Comparison of ENCODE assay signal across 1 cellular context in the genomic region with DNA sequence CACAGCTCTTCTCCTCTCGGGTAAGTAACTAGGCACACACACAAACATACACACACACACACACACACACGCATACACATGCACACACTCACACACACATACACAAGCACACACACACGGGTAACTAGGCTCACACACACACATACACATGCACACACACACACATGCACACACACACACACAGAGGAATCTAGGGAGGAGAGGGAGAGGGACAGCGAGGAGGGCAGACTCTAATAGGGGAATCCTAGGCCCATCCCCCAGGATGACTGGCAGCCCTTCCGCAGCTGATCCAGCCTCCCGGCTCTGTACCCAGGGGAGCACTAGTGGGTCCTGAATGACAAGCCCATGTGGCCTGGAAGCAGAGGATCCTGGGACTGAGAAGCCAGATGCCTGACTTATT.
TF ChIP-seq lines count a peak whose summit lies in the region.

No MANE protein-coding gene starts in this region.

TF ChIP-seq in GM23338, 12 proteins besides CTCF, POLR2A, EP300 and RAD21:
- TF ChIP-seq EZH2phosphoT487 (IDR thresholded peaks at IDR 0.05; ENCODE audit: unreplicated experiment) = no peak
- TF ChIP-seq NANOG (IDR thresholded peaks at IDR 0.05; ENCODE audit: borderline replicate concordance) = no peak
- no peak for TF ChIP-seq STAT1 (IDR thresholded peaks at IDR 0.05; ENCODE audit: unreplicated experiment)
- TF ChIP-seq JUNB (IDR thresholded peaks at IDR 0.05; ENCODE audit: unreplicated experiment) = no peak
- no peak for TF ChIP-seq CREB1 (CRISPR knock-in tag; IDR thresholded peaks at IDR 0.05; ENCODE audit: low read depth)
- TF ChIP-seq, protein P1, sequence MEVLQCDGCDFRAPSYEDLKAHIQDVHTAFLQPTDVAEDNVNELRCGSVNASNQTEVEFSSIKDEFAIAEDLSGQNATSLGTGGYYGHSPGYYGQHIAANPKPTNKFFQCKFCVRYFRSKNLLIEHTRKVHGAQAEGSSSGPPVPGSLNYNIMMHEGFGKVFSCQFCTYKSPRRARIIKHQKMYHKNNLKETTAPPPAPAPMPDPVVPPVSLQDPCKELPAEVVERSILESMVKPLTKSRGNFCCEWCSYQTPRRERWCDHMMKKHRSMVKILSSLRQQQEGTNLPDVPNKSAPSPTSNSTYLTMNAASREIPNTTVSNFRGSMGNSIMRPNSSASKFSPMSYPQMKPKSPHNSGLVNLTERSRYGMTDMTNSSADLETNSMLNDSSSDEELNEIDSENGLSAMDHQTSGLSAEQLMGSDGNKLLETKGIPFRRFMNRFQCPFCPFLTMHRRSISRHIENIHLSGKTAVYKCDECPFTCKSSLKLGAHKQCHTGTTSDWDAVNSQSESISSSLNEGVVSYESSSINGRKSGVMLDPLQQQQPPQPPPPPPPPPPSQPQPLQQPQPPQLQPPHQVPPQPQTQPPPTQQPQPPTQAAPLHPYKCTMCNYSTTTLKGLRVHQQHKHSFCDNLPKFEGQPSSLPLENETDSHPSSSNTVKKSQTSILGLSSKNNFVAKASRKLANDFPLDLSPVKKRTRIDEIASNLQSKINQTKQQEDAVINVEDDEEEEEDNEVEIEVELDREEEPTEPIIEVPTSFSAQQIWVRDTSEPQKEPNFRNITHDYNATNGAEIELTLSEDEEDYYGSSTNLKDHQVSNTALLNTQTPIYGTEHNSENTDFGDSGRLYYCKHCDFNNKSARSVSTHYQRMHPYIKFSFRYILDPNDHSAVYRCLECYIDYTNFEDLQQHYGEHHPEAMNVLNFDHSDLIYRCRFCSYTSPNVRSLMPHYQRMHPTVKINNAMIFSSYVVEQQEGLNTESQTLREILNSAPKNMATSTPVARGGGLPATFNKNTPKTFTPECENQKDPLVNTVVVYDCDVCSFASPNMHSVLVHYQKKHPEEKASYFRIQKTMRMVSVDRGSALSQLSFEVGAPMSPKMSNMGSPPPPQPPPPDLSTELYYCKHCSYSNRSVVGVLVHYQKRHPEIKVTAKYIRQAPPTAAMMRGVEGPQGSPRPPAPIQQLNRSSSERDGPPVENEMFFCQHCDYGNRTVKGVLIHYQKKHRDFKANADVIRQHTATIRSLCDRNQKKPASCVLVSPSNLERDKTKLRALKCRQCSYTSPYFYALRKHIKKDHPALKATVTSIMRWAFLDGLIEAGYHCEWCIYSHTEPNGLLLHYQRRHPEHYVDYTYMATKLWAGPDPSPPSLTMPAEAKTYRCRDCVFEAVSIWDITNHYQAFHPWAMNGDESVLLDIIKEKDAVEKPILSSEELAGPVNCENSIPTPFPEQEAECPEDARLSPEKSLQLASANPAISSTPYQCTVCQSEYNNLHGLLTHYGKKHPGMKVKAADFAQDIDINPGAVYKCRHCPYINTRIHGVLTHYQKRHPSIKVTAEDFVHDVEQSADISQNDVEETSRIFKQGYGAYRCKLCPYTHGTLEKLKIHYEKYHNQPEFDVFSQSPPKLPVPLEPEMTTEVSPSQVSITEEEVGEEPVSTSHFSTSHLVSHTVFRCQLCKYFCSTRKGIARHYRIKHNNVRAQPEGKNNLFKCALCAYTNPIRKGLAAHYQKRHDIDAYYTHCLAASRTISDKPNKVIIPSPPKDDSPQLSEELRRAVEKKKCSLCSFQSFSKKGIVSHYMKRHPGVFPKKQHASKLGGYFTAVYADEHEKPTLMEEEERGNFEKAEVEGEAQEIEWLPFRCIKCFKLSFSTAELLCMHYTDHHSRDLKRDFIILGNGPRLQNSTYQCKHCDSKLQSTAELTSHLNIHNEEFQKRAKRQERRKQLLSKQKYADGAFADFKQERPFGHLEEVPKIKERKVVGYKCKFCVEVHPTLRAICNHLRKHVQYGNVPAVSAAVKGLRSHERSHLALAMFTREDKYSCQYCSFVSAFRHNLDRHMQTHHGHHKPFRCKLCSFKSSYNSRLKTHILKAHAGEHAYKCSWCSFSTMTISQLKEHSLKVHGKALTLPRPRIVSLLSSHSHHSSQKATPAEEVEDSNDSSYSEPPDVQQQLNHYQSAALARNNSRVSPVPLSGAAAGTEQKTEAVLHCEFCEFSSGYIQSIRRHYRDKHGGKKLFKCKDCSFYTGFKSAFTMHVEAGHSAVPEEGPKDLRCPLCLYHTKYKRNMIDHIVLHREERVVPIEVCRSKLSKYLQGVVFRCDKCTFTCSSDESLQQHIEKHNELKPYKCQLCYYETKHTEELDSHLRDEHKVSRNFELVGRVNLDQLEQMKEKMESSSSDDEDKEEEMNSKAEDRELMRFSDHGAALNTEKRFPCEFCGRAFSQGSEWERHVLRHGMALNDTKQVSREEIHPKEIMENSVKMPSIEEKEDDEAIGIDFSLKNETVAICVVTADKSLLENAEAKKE (CRISPR knock-in tag; IDR thresholded peaks at IDR 0.05) = no peak
- TF ChIP-seq, protein P2, sequence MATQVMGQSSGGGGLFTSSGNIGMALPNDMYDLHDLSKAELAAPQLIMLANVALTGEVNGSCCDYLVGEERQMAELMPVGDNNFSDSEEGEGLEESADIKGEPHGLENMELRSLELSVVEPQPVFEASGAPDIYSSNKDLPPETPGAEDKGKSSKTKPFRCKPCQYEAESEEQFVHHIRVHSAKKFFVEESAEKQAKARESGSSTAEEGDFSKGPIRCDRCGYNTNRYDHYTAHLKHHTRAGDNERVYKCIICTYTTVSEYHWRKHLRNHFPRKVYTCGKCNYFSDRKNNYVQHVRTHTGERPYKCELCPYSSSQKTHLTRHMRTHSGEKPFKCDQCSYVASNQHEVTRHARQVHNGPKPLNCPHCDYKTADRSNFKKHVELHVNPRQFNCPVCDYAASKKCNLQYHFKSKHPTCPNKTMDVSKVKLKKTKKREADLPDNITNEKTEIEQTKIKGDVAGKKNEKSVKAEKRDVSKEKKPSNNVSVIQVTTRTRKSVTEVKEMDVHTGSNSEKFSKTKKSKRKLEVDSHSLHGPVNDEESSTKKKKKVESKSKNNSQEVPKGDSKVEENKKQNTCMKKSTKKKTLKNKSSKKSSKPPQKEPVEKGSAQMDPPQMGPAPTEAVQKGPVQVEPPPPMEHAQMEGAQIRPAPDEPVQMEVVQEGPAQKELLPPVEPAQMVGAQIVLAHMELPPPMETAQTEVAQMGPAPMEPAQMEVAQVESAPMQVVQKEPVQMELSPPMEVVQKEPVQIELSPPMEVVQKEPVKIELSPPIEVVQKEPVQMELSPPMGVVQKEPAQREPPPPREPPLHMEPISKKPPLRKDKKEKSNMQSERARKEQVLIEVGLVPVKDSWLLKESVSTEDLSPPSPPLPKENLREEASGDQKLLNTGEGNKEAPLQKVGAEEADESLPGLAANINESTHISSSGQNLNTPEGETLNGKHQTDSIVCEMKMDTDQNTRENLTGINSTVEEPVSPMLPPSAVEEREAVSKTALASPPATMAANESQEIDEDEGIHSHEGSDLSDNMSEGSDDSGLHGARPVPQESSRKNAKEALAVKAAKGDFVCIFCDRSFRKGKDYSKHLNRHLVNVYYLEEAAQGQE (IDR thresholded peaks at IDR 0.05; ENCODE audit: unreplicated experiment) = no peak
- no peak for TF ChIP-seq ZNF114 (CRISPR knock-in tag; IDR thresholded peaks at IDR 0.05)
- no peak for TF ChIP-seq ZNF331 (CRISPR knock-in tag; IDR thresholded peaks at IDR 0.05; ENCODE audit: low read depth)
- TF ChIP-seq, protein P3, sequence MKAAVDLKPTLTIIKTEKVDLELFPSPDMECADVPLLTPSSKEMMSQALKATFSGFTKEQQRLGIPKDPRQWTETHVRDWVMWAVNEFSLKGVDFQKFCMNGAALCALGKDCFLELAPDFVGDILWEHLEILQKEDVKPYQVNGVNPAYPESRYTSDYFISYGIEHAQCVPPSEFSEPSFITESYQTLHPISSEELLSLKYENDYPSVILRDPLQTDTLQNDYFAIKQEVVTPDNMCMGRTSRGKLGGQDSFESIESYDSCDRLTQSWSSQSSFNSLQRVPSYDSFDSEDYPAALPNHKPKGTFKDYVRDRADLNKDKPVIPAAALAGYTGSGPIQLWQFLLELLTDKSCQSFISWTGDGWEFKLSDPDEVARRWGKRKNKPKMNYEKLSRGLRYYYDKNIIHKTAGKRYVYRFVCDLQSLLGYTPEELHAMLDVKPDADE (IDR thresholded peaks at IDR 0.05) = no peak
- no peak for TF ChIP-seq POLR2AphosphoS5 (IDR thresholded peaks at IDR 0.05; ENCODE audit: low read depth)
- TF ChIP-seq EZH2 (IDR thresholded peaks at IDR 0.05; ENCODE audit: low read depth, unreplicated experiment) = no peak
TF ChIP-seq in GM23338: peak in this region for 0.
